ENCODE assay signal across 1 cellular context in the genomic region with DNA sequence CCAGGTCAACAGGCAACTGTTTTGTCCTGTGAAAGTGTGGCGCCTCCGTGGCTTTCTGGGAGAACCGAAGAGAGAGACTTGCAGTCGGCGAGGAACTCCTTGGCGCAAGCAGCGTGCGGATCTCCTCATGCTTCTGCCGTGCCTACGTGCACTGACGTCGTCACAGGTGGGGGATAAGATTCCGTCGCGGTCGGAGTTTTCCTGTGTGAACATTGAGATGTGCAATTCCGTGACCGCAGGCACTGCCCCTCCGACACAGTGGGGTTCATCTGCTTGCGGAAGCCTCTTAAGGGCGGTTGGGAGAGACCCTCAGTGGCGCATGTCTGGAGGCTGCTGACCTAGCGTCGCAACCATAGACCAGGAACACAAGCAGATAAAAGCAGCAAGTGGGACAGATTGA.
TF ChIP-seq lines count a peak whose summit lies in the region.

No MANE protein-coding gene starts in this region.

TF ChIP-seq in HepG2, 621 proteins besides CTCF, POLR2A, EP300 and RAD21:
- TF ChIP-seq KMT2A (CRISPR knock-in tag; IDR thresholded peaks at IDR 0.05) (no peak), STAG1 (CRISPR knock-in tag; IDR thresholded peaks at IDR 0.05) (no peak), RFXANK (CRISPR knock-in tag; IDR thresholded peaks at IDR 0.05) (no peak), TBX3 (IDR thresholded peaks at IDR 0.05; ENCODE audit: borderline replicate concordance) (no peak), SMYD3 (CRISPR knock-in tag; IDR thresholded peaks at IDR 0.05) (no peak)
- TF ChIP-seq, protein P1, sequence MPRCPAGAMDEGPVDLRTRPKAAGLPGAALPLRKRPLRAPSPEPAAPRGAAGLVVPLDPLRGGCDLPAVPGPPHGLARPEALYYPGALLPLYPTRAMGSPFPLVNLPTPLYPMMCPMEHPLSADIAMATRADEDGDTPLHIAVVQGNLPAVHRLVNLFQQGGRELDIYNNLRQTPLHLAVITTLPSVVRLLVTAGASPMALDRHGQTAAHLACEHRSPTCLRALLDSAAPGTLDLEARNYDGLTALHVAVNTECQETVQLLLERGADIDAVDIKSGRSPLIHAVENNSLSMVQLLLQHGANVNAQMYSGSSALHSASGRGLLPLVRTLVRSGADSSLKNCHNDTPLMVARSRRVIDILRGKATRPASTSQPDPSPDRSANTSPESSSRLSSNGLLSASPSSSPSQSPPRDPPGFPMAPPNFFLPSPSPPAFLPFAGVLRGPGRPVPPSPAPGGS (CRISPR knock-in tag; IDR thresholded peaks at IDR 0.05): no peak
